Comparison of ENCODE assay signal across 8 cellular contexts in genomic region chr4:41360911-41361830, GRCh38.
DNase-seq lines count a peak whose midpoint lies in the region; ATAC-seq, FAIRE-seq and TF ChIP-seq lines count a peak whose summit lies in the region.

No MANE protein-coding gene starts in this region.

- H3K36me3 ChIP-seq in breast epithelium (no peaks in the 10 kb centered on the region), keratinocyte (ENCODE audit: control insufficient read depth in 2 of 2, extremely low read depth in 1 of 2, insufficient read depth in 2 of 2, low read length in 2 of 2) (no peaks in the 10 kb centered on the region), smooth muscle cell (ENCODE audit: low read depth) (no peaks in the 10 kb centered on the region)

- H3K9me1 ChIP-seq in keratinocyte (ENCODE audit: control insufficient read depth, extremely low read depth, insufficient read depth, low read length), result no peaks in the 10 kb centered on the region

- H3K9me3 ChIP-seq in breast epithelium, result no peaks in the 10 kb centered on the region
- no peaks in the 10 kb centered on the region for H3K9me3 ChIP-seq in keratinocyte (ENCODE audit: control insufficient read depth, low read depth, low read length)
- H3K9me3 ChIP-seq in smooth muscle cell (replicated peaks; ENCODE audit: low read depth), result no peaks in the 10 kb centered on the region

- H4K20me1 ChIP-seq in keratinocyte (ENCODE audit: control insufficient read depth, extremely low read depth, insufficient read depth, low read length) (peaks cover 3% of the 10 kb centered on the region), smooth muscle cell (ENCODE audit: low read depth) (no peaks in the 10 kb centered on the region)

- no peaks in the 10 kb centered on the region for H3K36me3 Mint-ChIP-seq in activated CD4-positive, alpha-beta T cell treated with anti-CD3 and anti-CD28 coated beads, Interleukin-2, amount 10 ng/mL, durations not matched to agents 24 days and 14 days (ENCODE audit: low read depth)

- H3K4me2 ChIP-seq in keratinocyte (ENCODE audit: control insufficient read depth, extremely low read depth, insufficient read depth, low read depth, low read length), result peak overlapping the region; percentile 80
- peak overlapping the region; percentile 95 for H3K4me2 ChIP-seq in smooth muscle cell

- H3K9ac ChIP-seq in keratinocyte (ENCODE audit: control insufficient read depth, extremely low read depth, insufficient read depth, low read length), result no peak overlapping the region
- H3K9ac ChIP-seq in smooth muscle cell (ENCODE audit: low read depth), result no peak overlapping the region

- no peak for ATAC-seq in GM21360 (IDR thresholded peaks at IDR 0.05; ENCODE audit: unreplicated experiment)
- no peak for ATAC-seq in HG03097 (IDR thresholded peaks at IDR 0.05; ENCODE audit: low FRiP score, unreplicated experiment)

- H3K27ac ChIP-seq in breast epithelium (peak overlapping the region; percentile 59 to 76), keratinocyte (ENCODE audit: control insufficient read depth, insufficient read depth, low read length) (no peak overlapping the region), smooth muscle cell (ENCODE audit: low read depth) (no peak overlapping the region)

- peaks cover 43% of the 10 kb centered on the region for H3K27me3 Mint-ChIP-seq in activated CD4-positive, alpha-beta T cell treated with anti-CD3 and anti-CD28 coated beads, Interleukin-2, amount 10 ng/mL, durations not matched to agents 24 days and 14 days

- dilution Hi-C loops in keratinocyte (cut with MboI; ENCODE audit: extremely low pct_ligation_motif_present, low sequenced_read_pairs), result no loop called here

- WGBS in smooth muscle cell (ENCODE audit: low lambda C conversion rate), result 2% methylated on average over 67 of the region's 67 CpGs

- no peak for TF ChIP-seq POLR2A in breast epithelium (IDR thresholded peaks at IDR 0.05)

- H3K27me3 ChIP-seq in breast epithelium (no peaks in the 10 kb centered on the region), keratinocyte (ENCODE audit: control insufficient read depth, extremely low read depth, insufficient read depth, low read length) (peaks cover 37% of the 10 kb centered on the region), smooth muscle cell (ENCODE audit: low read depth) (peaks cover 60% of the 10 kb centered on the region)

- intact Hi-C loops in breast epithelium (cut with DNase I; ENCODE audit: low total_unique reads), result no loop called here
- intact Hi-C loops in activated CD4-positive, alpha-beta T cell treated with anti-CD3 and anti-CD28 coated beads, Interleukin-2, amount 10 ng/mL, durations not matched to agents 24 days and 14 days (cut with micrococcal nuclease), result no loop called here

- TF ChIP-seq CTCF in breast epithelium (IDR thresholded peaks at IDR 0.05), result no peak
- TF ChIP-seq CTCF in keratinocyte (optimal IDR thresholded peaks at IDR 0.05 in 1 of 3, IDR thresholded peaks at IDR 0.05 in 1 of 3, conservative IDR thresholded peaks at IDR 0.05 in 1 of 3; ENCODE audit: extremely low read depth in 1 of 3, insufficient read depth in 2 of 3, low read length in 3 of 3), result no peak
- TF ChIP-seq CTCF in smooth muscle cell (IDR thresholded peaks at IDR 0.05; ENCODE audit: borderline replicate concordance, insufficient read depth, poor library complexity, severe bottlenecking), result no peak

- H3K4me3 ChIP-seq in breast epithelium (peak overlapping the region; percentile 78 to 91 (median 90)), keratinocyte (ENCODE audit: control insufficient read depth in 2 of 3, extremely low read depth in 1 of 3, insufficient read depth in 2 of 3, low read depth in 1 of 3, low read length in 3 of 3) (peak overlapping the region; percentile 49 to 63 (median 57)), smooth muscle cell (peak overlapping the region; percentile 79)

- H2AFZ ChIP-seq in keratinocyte (ENCODE audit: control insufficient read depth, low read length) (peak overlapping the region; percentile 37), smooth muscle cell (ENCODE audit: low read depth) (peak overlapping the region; percentile 84)

- H3K4me1 Mint-ChIP-seq in activated CD4-positive, alpha-beta T cell treated with anti-CD3 and anti-CD28 coated beads, Interleukin-2, amount 10 ng/mL, durations not matched to agents 24 days and 14 days, result no peaks in the 10 kb centered on the region

- DNase-seq in COLO668 (lab: John Stamatoyannopoulos, UW; ENCODE audit: unreplicated experiment) (peak; percentile 73), LoVo (ENCODE audit: low spot score) (peak; percentile 41), breast epithelium (ENCODE audit: low spot score in 2 of 2) (peak in 1 of 2 donors; percentile 56), keratinocyte (ENCODE audit: low read depth, low spot score) (no peak), smooth muscle cell (lab: John Stamatoyannopoulos, UW; ENCODE audit: unreplicated experiment) (no peak)
- no peak for DNase-seq in activated CD4-positive, alpha-beta T cell treated with anti-CD3 and anti-CD28 coated beads, Interleukin-2, amount 10 ng/mL, durations not matched to agents 24 days and 14 days

- H3K4me3 Mint-ChIP-seq in activated CD4-positive, alpha-beta T cell treated with anti-CD3 and anti-CD28 coated beads, Interleukin-2, amount 10 ng/mL, durations not matched to agents 24 days and 14 days, result no peak overlapping the region

- no peak overlapping the region for H3K27ac Mint-ChIP-seq in activated CD4-positive, alpha-beta T cell treated with anti-CD3 and anti-CD28 coated beads, Interleukin-2, amount 10 ng/mL, durations not matched to agents 24 days and 14 days

- H3F3A ChIP-seq in smooth muscle cell (ENCODE audit: low read depth), result no peaks in the 10 kb centered on the region

- no peak for FAIRE-seq in keratinocyte (lab: Jason Lieb, UNC)

- H3K4me1 ChIP-seq in breast epithelium (no peaks in the 10 kb centered on the region), keratinocyte (ENCODE audit: control insufficient read depth, extremely low read depth, insufficient read depth, low read length) (peaks cover 14% of the 10 kb centered on the region), smooth muscle cell (ENCODE audit: low read depth) (peaks cover 12% of the 10 kb centered on the region)

- no peaks in the 10 kb centered on the region for H3K79me2 ChIP-seq in keratinocyte (ENCODE audit: control insufficient read depth, insufficient read depth, low read length)
- H3K79me2 ChIP-seq in smooth muscle cell (ENCODE audit: low read depth), result no peaks in the 10 kb centered on the region

- no peaks in the 10 kb centered on the region for H3K9me3 Mint-ChIP-seq in activated CD4-positive, alpha-beta T cell treated with anti-CD3 and anti-CD28 coated beads, Interleukin-2, amount 10 ng/mL, durations not matched to agents 24 days and 14 days

Comparison
In these comparisons a context has a peak if more than half of its experiments do, and no peak if none do; other contexts are left out.
1. DNase-seq: peak in COLO668 (single experiment) and LoVo (single experiment); none in keratinocyte (single experiment), smooth muscle cell (single experiment) and activated CD4-positive, alpha-beta T cell treated with anti-CD3 and anti-CD28 coated beads, Interleukin-2, amount 10 ng/mL, durations not matched to agents 24 days and 14 days (single experiment).
2. H3K27ac ChIP-seq: peak in breast epithelium (2 of 2); none in keratinocyte (single experiment) and smooth muscle cell (single experiment).
3. Peak in every context shown above with its lines, with median percentiles within 50 percentile points of each other: H3K4me3 ChIP-seq.